Comparison of ENCODE assay signal across 1 cellular context in the genomic region with DNA sequence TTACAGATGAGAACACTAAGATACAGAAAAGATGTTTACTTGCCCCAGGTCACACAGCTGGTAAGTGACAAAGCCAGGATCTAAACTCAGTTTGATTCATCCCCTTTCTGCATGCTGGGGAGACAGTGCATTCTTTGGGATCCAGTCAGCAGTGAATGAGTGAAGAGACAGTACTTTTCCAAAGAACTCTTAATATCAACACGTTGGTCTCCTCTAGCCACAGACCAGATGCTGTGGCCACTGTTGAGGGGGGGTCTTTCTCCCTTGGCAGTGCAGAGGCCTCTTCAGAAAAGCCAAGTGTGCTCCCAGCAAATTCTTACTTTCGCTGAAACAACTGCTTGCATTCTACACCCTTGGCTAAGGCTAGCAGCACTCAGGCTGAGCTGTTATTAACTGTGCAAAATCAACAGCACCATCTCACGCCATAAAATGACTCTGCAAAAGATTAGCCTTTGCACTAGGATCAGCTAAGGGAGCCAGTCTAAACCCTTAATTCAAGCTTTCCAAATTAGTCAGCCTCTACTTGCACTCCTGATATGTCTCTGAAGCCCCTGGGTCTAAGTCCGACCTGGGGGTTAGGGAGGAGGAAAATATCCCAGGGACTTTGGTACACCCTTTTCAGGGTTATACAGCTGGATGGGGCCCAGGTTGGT.
TF ChIP-seq lines count a peak whose summit lies in the region.

No MANE protein-coding gene starts in this region.

TF ChIP-seq in A549, 52 proteins besides CTCF, POLR2A, EP300 and RAD21 (continued from another document):
- TF ChIP-seq, protein P1, sequence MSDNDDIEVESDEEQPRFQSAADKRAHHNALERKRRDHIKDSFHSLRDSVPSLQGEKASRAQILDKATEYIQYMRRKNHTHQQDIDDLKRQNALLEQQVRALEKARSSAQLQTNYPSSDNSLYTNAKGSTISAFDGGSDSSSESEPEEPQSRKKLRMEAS (IDR thresholded peaks at IDR 0.05) = 0 out of 2 replicates have a peak, but pooled peaks have one; percentile 3
- TF ChIP-seq, protein P2, sequence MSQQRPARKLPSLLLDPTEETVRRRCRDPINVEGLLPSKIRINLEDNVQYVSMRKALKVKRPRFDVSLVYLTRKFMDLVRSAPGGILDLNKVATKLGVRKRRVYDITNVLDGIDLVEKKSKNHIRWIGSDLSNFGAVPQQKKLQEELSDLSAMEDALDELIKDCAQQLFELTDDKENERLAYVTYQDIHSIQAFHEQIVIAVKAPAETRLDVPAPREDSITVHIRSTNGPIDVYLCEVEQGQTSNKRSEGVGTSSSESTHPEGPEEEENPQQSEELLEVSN (IDR thresholded peaks at IDR 0.05; ENCODE audit: borderline replicate concordance, low read depth) = no peak
